Comparison of ENCODE assay signal across 11 cellular contexts in genomic region chr7:30549933-30550493, GRCh38. TPM values are rescaled to one million over a fixed set of nuclear protein-coding genes. Genes with fewer than 3 reads are reported as not detected.
A peak's percentile ranks its signal among the peaks of the same experiment; 100 is the strongest.
DNase-seq lines count a peak whose midpoint lies in the region; ATAC-seq and TF ChIP-seq lines count a peak whose summit lies in the region.
"Had no signal": no experiment of that assay in that cellular context is flagged by ENCODE, and none has a peak within 500 bp of the region (broad histone marks: within the 10 kb centered on the region; RNA-seq: fewer than 3 reads in every experiment).

No MANE protein-coding gene starts in this region.

- TF ChIP-seq CTCF in type B pancreatic cell (conservative IDR thresholded peaks at IDR 0.05): no peak

- no peaks in the 10 kb centered on the region for H3K4me1 Mint-ChIP-seq in activated naive CD4-positive, alpha-beta T cell treated with anti-CD3 and anti-CD28 coated beads for 36 hours (ENCODE audit: low read depth)
- H3K4me1 Mint-ChIP-seq in activated T-helper 17 cell treated with anti-CD3 and anti-CD28 coated beads, Interleukin-2, amount 50 U/mL, for 72 hours: no peaks in the 10 kb centered on the region
- peaks cover 35% of the 10 kb centered on the region for H3K4me1 Mint-ChIP-seq in type B pancreatic cell (ENCODE audit: unreplicated experiment)

- H3K9me3 Mint-ChIP-seq in activated naive CD4-positive, alpha-beta T cell treated with anti-CD3 and anti-CD28 coated beads for 36 hours: no peaks in the 10 kb centered on the region
- no peaks in the 10 kb centered on the region for H3K9me3 Mint-ChIP-seq in activated T-helper 17 cell treated with anti-CD3 and anti-CD28 coated beads, Interleukin-2, amount 50 U/mL, for 72 hours
- peaks cover 7% of the 10 kb centered on the region for H3K9me3 Mint-ChIP-seq in type B pancreatic cell
- H3K9me3 Mint-ChIP-seq: memory B cell; T-helper 2 cell treated with Interferon-gamma antibody and Interleukin-4, amounts not matched to agents 5 μg/mL and 100 μg/mL, for 36 hours had no signal

- CTCF ChIA-PET in activated naive CD4-positive, alpha-beta T cell treated with anti-CD3 and anti-CD28 coated beads for 36 hours (lab: Charles Lee): interaction anchor here (1.0 to 8.0 kb wide), 16 partner anchors 9 to 274 kb away, joined by 3 to 75 read pairs (median 4); no protein-coding TSS in a partner anchor

- H3K27me3 Mint-ChIP-seq in activated naive CD4-positive, alpha-beta T cell treated with anti-CD3 and anti-CD28 coated beads for 36 hours (ENCODE audit: low read depth): no peaks in the 10 kb centered on the region
- no peaks in the 10 kb centered on the region for H3K27me3 Mint-ChIP-seq in activated T-helper 17 cell treated with anti-CD3 and anti-CD28 coated beads, Interleukin-2, amount 50 U/mL, for 72 hours
- H3K27me3 Mint-ChIP-seq in type B pancreatic cell: peaks cover 2% of the 10 kb centered on the region
- H3K27me3 Mint-ChIP-seq: memory B cell had no signal

- peak; percentile 42 for ATAC-seq in activated T-helper 17 cell treated with anti-CD3 and anti-CD28 coated beads, Interleukin-2, amount 50 U/mL, for 72 hours (replicated peaks)
- peak; percentile 42 for ATAC-seq in left ventricle myocardium superior

- H3K4me3 Mint-ChIP-seq in activated naive CD4-positive, alpha-beta T cell treated with anti-CD3 and anti-CD28 coated beads for 36 hours: no peak overlapping the region
- H3K4me3 Mint-ChIP-seq in activated T-helper 17 cell treated with anti-CD3 and anti-CD28 coated beads, Interleukin-2, amount 50 U/mL, for 72 hours: no peak overlapping the region
- H3K4me3 Mint-ChIP-seq in type B pancreatic cell: peak overlapping the region; percentile 10
- H3K4me3 Mint-ChIP-seq: memory B cell; T-helper 2 cell treated with Interferon-gamma antibody and Interleukin-4, amounts not matched to agents 5 μg/mL and 100 μg/mL, for 36 hours had no signal

- DNase-seq in activated naive CD4-positive, alpha-beta T cell treated with anti-CD3 and anti-CD28 coated beads for 36 hours: peak; percentile 22
- no peak for DNase-seq in activated naive CD4-positive, alpha-beta T cell treated with Interleukin-2 at 50 U/mL for 16 hours
- DNase-seq in left ventricle myocardium superior (no peak), type B pancreatic cell (ENCODE audit: extremely low spot score, unreplicated experiment) (no peak), LoVo (ENCODE audit: low spot score) (no peak), NCI-H1930 (lab: John Stamatoyannopoulos, UW) (no peak)
- DNase-seq in activated CD4-positive, alpha-beta T cell treated with anti-CD3 and anti-CD28 coated beads for 4 hours: no peak
- DNase-seq: retina had no signal

- intact Hi-C loops in activated naive CD4-positive, alpha-beta T cell treated with anti-CD3 and anti-CD28 coated beads for 36 hours (cut with micrococcal nuclease): no loop called here
- intact Hi-C loops in left ventricle myocardium superior (cut with micrococcal nuclease): no loop called here

- H3K36me3 Mint-ChIP-seq in activated naive CD4-positive, alpha-beta T cell treated with anti-CD3 and anti-CD28 coated beads for 36 hours (ENCODE audit: low read depth): no peaks in the 10 kb centered on the region
- H3K36me3 Mint-ChIP-seq in activated T-helper 17 cell treated with anti-CD3 and anti-CD28 coated beads, Interleukin-2, amount 50 U/mL, for 72 hours (ENCODE audit: low read depth): peaks cover 18% of the 10 kb centered on the region
- H3K36me3 Mint-ChIP-seq in type B pancreatic cell: peaks cover 9% of the 10 kb centered on the region

- H3K27ac Mint-ChIP-seq in activated naive CD4-positive, alpha-beta T cell treated with anti-CD3 and anti-CD28 coated beads for 36 hours: no peak overlapping the region
- H3K27ac Mint-ChIP-seq in activated T-helper 17 cell treated with anti-CD3 and anti-CD28 coated beads, Interleukin-2, amount 50 U/mL, for 72 hours: no peak overlapping the region
- peak overlapping the region; percentile 81 for H3K27ac Mint-ChIP-seq in type B pancreatic cell
- H3K27ac Mint-ChIP-seq: T-helper 2 cell treated with Interferon-gamma antibody and Interleukin-4, amounts not matched to agents 5 μg/mL and 100 μg/mL, for 36 hours had no signal

RNA-seq across cellular contexts. Expression of gene GARS1, which starts 44.7 kb away (rescaled TPM):
- 100 to 1,000 TPM; 367 to 385 TPM for total RNA-seq in activated naive CD4-positive, alpha-beta T cell treated with anti-CD3 and anti-CD28 coated beads for 36 hours
- total RNA-seq in activated T-helper 17 cell treated with anti-CD3 and anti-CD28 coated beads, Interleukin-2, amount 50 U/mL, for 72 hours: 100 to 1,000 TPM; 152 to 222 TPM
- total RNA-seq in left ventricle myocardium superior (31.6 TPM), type B pancreatic cell (ENCODE audit: low replicate concordance) (111 and 157 TPM in 2 replicates)

RNA-seq across cellular contexts. Expression of gene GGCT, which starts 45.4 kb away (rescaled TPM):
- total RNA-seq in activated naive CD4-positive, alpha-beta T cell treated with anti-CD3 and anti-CD28 coated beads for 36 hours: 10 to 100 TPM; 83.0 to 83.8 TPM
- 10 to 100 TPM; 35.5 to 68.3 TPM for total RNA-seq in activated T-helper 17 cell treated with anti-CD3 and anti-CD28 coated beads, Interleukin-2, amount 50 U/mL, for 72 hours
- 18.2 TPM for total RNA-seq in left ventricle myocardium superior
- total RNA-seq in type B pancreatic cell (ENCODE audit: low replicate concordance): 72.6 and 105 TPM in 2 replicates
